ENCODE assay signal across 23 cellular contexts in the genomic region with DNA sequence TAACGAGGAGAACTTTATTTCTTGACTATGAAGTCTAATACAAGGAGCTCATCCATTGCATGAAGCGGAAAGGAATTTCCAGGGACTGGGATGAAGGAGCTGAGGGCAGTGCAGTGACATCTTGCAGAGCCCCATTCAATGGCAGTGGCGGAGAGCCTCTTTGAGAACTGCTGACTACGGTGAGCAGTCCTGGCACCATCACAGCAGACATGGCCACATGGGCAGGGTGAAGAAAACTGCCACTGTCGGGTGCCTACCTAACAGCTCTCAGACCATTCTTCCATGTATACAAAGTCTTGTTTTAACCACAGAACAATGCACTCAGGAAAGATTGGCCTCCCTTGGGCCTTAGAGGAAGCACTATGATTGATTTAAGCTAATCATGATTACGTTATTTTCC.
"Had no signal": no experiment of that assay in that cellular context is flagged by ENCODE, and none has a peak within 500 bp of the region (broad histone marks: within the 10 kb centered on the region; RNA-seq: fewer than 3 reads in every experiment).

No MANE protein-coding gene starts in this region.

- ATAC-seq: HepG2, Panc1, PC-3, SK-N-SH treated with all-trans-retinoic acid at 6 μM for 48 hours had no signal

- H3K27ac ChIP-seq: RWPE1, SJCRH30 had no signal

- H3K4me1 ChIP-seq: SJCRH30 had no signal

- FAIRE-seq: HepG2 had no signal

- H3K36me3 ChIP-seq: MG63, SJCRH30 had no signal

- H3K9me3 ChIP-seq: MG63, SJCRH30 had no signal

- H3K27me3 ChIP-seq: MG63, SJCRH30 had no signal

- H3K4me3 ChIP-seq: MG63, SJCRH30 had no signal

- DNase-seq: IMR-90, Karpas-422, KG1, MG63, NCI-H1092, NCI-H1105 treated with DMSO at 0.1 percent for 48 hours, NCI-H1417 treated with DMSO at 0.1 percent for 48 hours, NCI-H146, NCI-H1694 treated with DMSO at 0.1 percent for 48 hours, NCI-H1930, NCI-H2081, NCI-H2107, NCI-H2227 treated with DMSO at 0.1 percent for 48 hours, NCI-H524, NCI-H526 treated with DMSO at 0.1 percent for 48 hours, NCI-H748 treated with DMSO at 0.1 percent for 48 hours, PC-3, SHP77 treated with DMSO at 0.1 percent for 48 hours, SJCRH30 had no signal
